In genomic region chr2:11746376-11746806, GRCh38 we compare ENCODE assay signal across 8 cellular contexts. TPM values are rescaled to one million over a fixed set of nuclear protein-coding genes. Genes with fewer than 3 reads are reported as not detected.
DNase-seq lines count a peak whose midpoint lies in the region; ATAC-seq and TF ChIP-seq lines count a peak whose summit lies in the region.

A gene with protein sequence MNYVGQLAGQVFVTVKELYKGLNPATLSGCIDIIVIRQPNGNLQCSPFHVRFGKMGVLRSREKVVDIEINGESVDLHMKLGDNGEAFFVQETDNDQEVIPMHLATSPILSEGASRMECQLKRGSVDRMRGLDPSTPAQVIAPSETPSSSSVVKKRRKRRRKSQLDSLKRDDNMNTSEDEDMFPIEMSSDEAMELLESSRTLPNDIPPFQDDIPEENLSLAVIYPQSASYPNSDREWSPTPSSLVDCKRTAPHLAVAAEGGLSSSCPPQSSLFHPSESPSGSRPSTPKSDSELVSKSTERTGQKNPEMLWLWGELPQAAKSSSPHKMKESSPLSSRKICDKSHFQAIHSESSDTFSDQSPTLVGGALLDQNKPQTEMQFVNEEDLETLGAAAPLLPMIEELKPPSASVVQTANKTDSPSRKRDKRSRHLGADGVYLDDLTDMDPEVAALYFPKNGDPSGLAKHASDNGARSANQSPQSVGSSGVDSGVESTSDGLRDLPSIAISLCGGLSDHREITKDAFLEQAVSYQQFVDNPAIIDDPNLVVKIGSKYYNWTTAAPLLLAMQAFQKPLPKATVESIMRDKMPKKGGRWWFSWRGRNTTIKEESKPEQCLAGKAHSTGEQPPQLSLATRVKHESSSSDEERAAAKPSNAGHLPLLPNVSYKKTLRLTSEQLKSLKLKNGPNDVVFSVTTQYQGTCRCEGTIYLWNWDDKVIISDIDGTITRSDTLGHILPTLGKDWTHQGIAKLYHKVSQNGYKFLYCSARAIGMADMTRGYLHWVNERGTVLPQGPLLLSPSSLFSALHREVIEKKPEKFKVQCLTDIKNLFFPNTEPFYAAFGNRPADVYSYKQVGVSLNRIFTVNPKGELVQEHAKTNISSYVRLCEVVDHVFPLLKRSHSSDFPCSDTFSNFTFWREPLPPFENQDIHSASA (plus strand): TSS chr2:11746632. CDS start chr2:11765542, 18,910 bp downstream.

- H3K27me3 ChIP-seq in ascending aorta (no peaks in the 10 kb centered on the region), right cardiac atrium (ENCODE audit: control insufficient read depth, insufficient read depth) (no peaks in the 10 kb centered on the region), rectal smooth muscle tissue (ENCODE audit: control insufficient read depth, insufficient read depth, low read length) (no peaks in the 10 kb centered on the region), uterus (no peaks in the 10 kb centered on the region)

- H3K36me3 ChIP-seq in ascending aorta = no peaks in the 10 kb centered on the region
- H3K36me3 ChIP-seq in rectal smooth muscle tissue (ENCODE audit: control insufficient read depth, insufficient read depth, low read length) = no peaks in the 10 kb centered on the region
- H3K36me3 ChIP-seq in uterus = no peaks in the 10 kb centered on the region

- under 1% methylated on average over 49 of the region's 49 CpGs for WGBS in right cardiac atrium

- in situ Hi-C loops in GM13976 (cut with MboI; ENCODE audit: low sequenced_read_pairs, unreplicated experiment) = no loop called here

- H3K27ac ChIP-seq in ascending aorta (peak within 1 kb of the TSS; percentile 72 to 93), right cardiac atrium (ENCODE audit: low read length) (peak within 1 kb of the TSS; percentile 84), rectal smooth muscle tissue (ENCODE audit: low read depth, low read length) (peak within 1 kb of the TSS; percentile 75), uterus (peak within 1 kb of the TSS; percentile 70 to 90)

- peak within 1 kb of the TSS; percentile 66 for H3K9ac ChIP-seq in rectal smooth muscle tissue (ENCODE audit: low read length)

- intact Hi-C loops in ascending aorta (cut with DNase I) (loop anchor here (2.0 to 10.0 kb wide), 4 partner anchors 32 to 968 kb away; partner anchors contain the start of genes PDIA6, SLC66A3 and TRIB2), right cardiac atrium (cut with DNase I) (no loop called here), uterus (cut with DNase I; ENCODE audit: low total_unique reads) (no loop called here)

- TF ChIP-seq POLR2A in uterus (IDR thresholded peaks at IDR 0.05) = peak; percentile 91 to 93

- H3K4me3 ChIP-seq in ascending aorta (peak within 1 kb of the TSS; percentile 90 to 94), right cardiac atrium (ENCODE audit: low read length) (peak within 1 kb of the TSS; percentile 81), rectal smooth muscle tissue (ENCODE audit: low read length) (peak within 1 kb of the TSS; percentile 82), uterus (peak within 1 kb of the TSS; percentile 78 to 86)

- TF ChIP-seq CTCF in GM13976 (IDR thresholded peaks at IDR 0.05; ENCODE audit: borderline replicate concordance, control extremely low read depth, extremely low read depth, insufficient read depth, missing control alignments) = peak; percentile 33
- peak in 2 of 3 experiments; percentile 12 to 14 for TF ChIP-seq CTCF in ascending aorta (IDR thresholded peaks at IDR 0.05)
- TF ChIP-seq CTCF in uterus (IDR thresholded peaks at IDR 0.05) = peak in 2 of 4 experiments; percentile 43 to 46

- ATAC-seq in HG02759 (IDR thresholded peaks at IDR 0.05; ENCODE audit: unreplicated experiment) (peak; percentile 57), right cardiac atrium (peak; percentile 85 to 89)

- peaks cover 4 to 30% of the 10 kb centered on the region in 2 donors for H3K4me1 ChIP-seq in ascending aorta
- peaks cover 27% of the 10 kb centered on the region for H3K4me1 ChIP-seq in right cardiac atrium (ENCODE audit: control insufficient read depth, insufficient read depth, low read length)
- peaks cover 25% of the 10 kb centered on the region for H3K4me1 ChIP-seq in rectal smooth muscle tissue (ENCODE audit: control insufficient read depth, insufficient read depth, low read length)
- peaks cover 4 to 14% of the 10 kb centered on the region in 2 donors for H3K4me1 ChIP-seq in uterus

- H3K9me3 ChIP-seq in ascending aorta (no peaks in the 10 kb centered on the region), right cardiac atrium (ENCODE audit: control insufficient read depth, low read length) (no peaks in the 10 kb centered on the region), uterus (no peaks in the 10 kb centered on the region)

- DNase-seq in GM13976 (ENCODE audit: low spot score) (peak; percentile 95), NCI-H146 (lab: John Stamatoyannopoulos, UW) (peak; percentile 93), T-helper 22 cell (ENCODE audit: low read depth) (peak; percentile 78), ascending aorta (ENCODE audit: low spot score in 2 of 2) (peak; percentile 49 to 95), right cardiac atrium (peak; percentile 90 to 97 (median 96)), uterus (peak; percentile 89 to 91)

RNA-seq across cellular contexts. Expression of the gene that starts here (rescaled TPM):
- 13.8 TPM for total RNA-seq in ascending aorta
- 10 to 100 TPM; 24.5 to 42.9 (median 38.7) TPM for total RNA-seq in right cardiac atrium
- 15.3 TPM for polyA plus RNA-seq in right cardiac atrium
- total RNA-seq in uterus = 10 to 100 TPM; 19.0 to 52.3 (median 30.5) TPM

Comparison
In these comparisons a context has a peak if more than half of its experiments do, and no peak if none do; other contexts are left out.
1. Peak in every context shown above with its lines: DNase-seq, ATAC-seq, H3K4me3 ChIP-seq and H3K27ac ChIP-seq.